Comparison of ENCODE assay signal across 18 cellular contexts in genomic region chr3:56997675-56998074, GRCh38.
DNase-seq lines count a peak whose midpoint lies in the region; ATAC-seq and TF ChIP-seq lines count a peak whose summit lies in the region.
"Had no signal": no experiment of that assay in that cellular context is flagged by ENCODE, and none has a peak within 500 bp of the region (broad histone marks: within the 10 kb centered on the region; RNA-seq: fewer than 3 reads in every experiment).

No MANE protein-coding gene starts in this region.

- H3K4me2 ChIP-seq in osteoblast (ENCODE audit: insufficient read depth, low read length) = peak overlapping the region; percentile 14
- H3K4me2 ChIP-seq: A549 had no signal

- peak; percentile 10 for ATAC-seq in Right ventricle myocardium superior (ENCODE audit: poor library complexity)
- ATAC-seq in Right ventricle myocardium inferior = no peak
- ATAC-seq in GM18867 (IDR thresholded peaks at IDR 0.05; ENCODE audit: unreplicated experiment) = no peak
- ATAC-seq: A549; activated CD4-positive, CD25-positive, alpha-beta regulatory T cell treated with anti-CD3 and anti-CD28 coated beads, Interleukin-2, amount 50 U/mL, for 24 hours; stimulated activated naive CD8-positive, alpha-beta T cell treated with anti-CD3 and anti-CD28 coated beads, Interleukin-15, Interleukin-2, amounts not matched to agents 100 U/mL and 50 U/mL, for 24 hours had no signal

- no peaks in the 10 kb centered on the region for H4K20me1 ChIP-seq in osteoblast (ENCODE audit: insufficient read depth, low read length)

- no peak for TF ChIP-seq CTCF in osteoblast (IDR thresholded peaks at IDR 0.05; ENCODE audit: extremely low read depth, low read depth, low read length)
- no peak for TF ChIP-seq CTCF in uterus (IDR thresholded peaks at IDR 0.05)

- intact Hi-C loops in Right ventricle myocardium superior (cut with DNase I) = loop anchor here (5.0 kb wide), 1 partner anchor 80 kb away; no protein-coding TSS in a partner anchor
- intact Hi-C loops in Right ventricle myocardium inferior (cut with DNase I) = no loop called here
- intact Hi-C loops in uterus (cut with DNase I; ENCODE audit: low total_unique reads) = loop anchor here (10.0 kb wide), 1 partner anchor 77 kb away; no protein-coding TSS in a partner anchor

- H3K9me3 ChIP-seq in osteoblast (ENCODE audit: low read depth, low read length) (no peaks in the 10 kb centered on the region), uterus (no peaks in the 10 kb centered on the region)
- H3K9me3 ChIP-seq: A549, SJCRH30 had no signal

- H3K4me3 ChIP-seq in osteoblast (ENCODE audit: insufficient read depth, low read length) (no peak overlapping the region), uterus (no peak overlapping the region)
- H3K4me3 ChIP-seq: A549, SJCRH30 had no signal

- DNase-seq in Right ventricle myocardium superior = no peak
- DNase-seq in Right ventricle myocardium inferior (ENCODE audit: missing footprints) = no peak
- peak; percentile 34 for DNase-seq in fibroblast of gingiva (ENCODE audit: low read depth)
- DNase-seq in osteoblast (ENCODE audit: insufficient read length, low spot score, missing footprints) = no peak
- no peak for DNase-seq in uterus
- no peak for DNase-seq in central memory CD4-positive, alpha-beta T cell
- DNase-seq in 8988T = no peak
- DNase-seq: activated effector memory CD4-positive, alpha-beta T cell treated with Interleukin-2 at 50 U/mL for 16 hours; amniotic stem cell; CD4-positive, alpha-beta memory T cell; naive B cell; NCI-H2029; NCI-H510A; SJCRH30; stimulated activated naive CD8-positive, alpha-beta T cell treated with anti-CD3 and anti-CD28 coated beads, Interleukin-15, Interleukin-2, amounts not matched to agents 100 U/mL and 50 U/mL, for 24 hours had no signal

- H3K27me3 ChIP-seq in osteoblast (ENCODE audit: insufficient read depth, low read length) = no peaks in the 10 kb centered on the region
- no peaks in the 10 kb centered on the region for H3K27me3 ChIP-seq in uterus
- H3K27me3 ChIP-seq: SJCRH30 had no signal

- peaks cover 14% of the 10 kb centered on the region for H3K4me1 ChIP-seq in osteoblast (ENCODE audit: insufficient read depth, low read length)
- H3K4me1 ChIP-seq in uterus = peaks cover 6 to 12% of the 10 kb centered on the region in 2 donors

- H3K27ac ChIP-seq in osteoblast (ENCODE audit: low read depth, low read length) = no peak overlapping the region
- peak overlapping the region; percentile 56 to 67 for H3K27ac ChIP-seq in uterus
- H3K27ac ChIP-seq: SJCRH30 had no signal

- no peak overlapping the region for H2AFZ ChIP-seq in osteoblast (ENCODE audit: low read length)

- TF ChIP-seq POLR2A in uterus (IDR thresholded peaks at IDR 0.05) = no peak

- no peaks in the 10 kb centered on the region for H3K79me2 ChIP-seq in osteoblast (ENCODE audit: insufficient read depth, low read length)

- H3K36me3 ChIP-seq in osteoblast (ENCODE audit: insufficient read depth, low read length) (no peaks in the 10 kb centered on the region), uterus (no peaks in the 10 kb centered on the region)
